In the genomic region with DNA sequence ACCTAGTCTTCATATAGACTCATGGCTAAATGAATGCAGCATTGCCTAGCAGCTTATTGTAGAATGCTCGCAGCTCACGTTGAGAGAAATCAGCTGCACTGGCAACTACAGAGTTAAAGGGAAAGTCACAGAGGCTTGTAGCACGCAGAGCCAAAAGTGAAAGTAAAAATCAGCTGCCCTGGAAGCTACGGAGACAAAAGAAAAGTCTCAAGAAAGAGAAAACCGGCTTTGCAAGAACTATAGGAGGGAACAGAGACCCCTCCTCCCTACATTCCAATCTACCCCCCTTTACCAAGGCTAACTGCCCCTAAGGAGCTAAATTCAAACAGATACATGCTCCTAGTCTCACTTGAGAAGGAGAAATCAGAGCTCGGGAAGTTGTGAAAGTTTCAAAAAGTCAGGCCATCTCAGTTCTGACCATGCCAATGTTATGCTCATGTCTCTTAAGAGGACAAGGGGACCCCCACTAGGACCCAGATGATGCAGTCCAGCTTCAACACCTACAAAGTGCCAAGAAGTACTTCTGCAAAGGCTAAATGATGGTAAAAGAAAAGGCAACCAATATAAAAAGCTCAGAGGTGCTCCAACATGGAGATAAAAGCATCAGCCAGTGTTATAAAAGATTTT, we compare ENCODE assay signal across 8 cellular contexts.
DNase-seq lines count a peak whose midpoint lies in the region; ATAC-seq, FAIRE-seq and TF ChIP-seq lines count a peak whose summit lies in the region.

No MANE protein-coding gene starts in this region.

- H3K27ac ChIP-seq in CD4-positive, alpha-beta memory T cell (ENCODE audit: low read depth, low read length), result peak overlapping the region; percentile 63
- H3K27ac ChIP-seq in HepG2 (ENCODE audit: extremely low read length, insufficient read depth, low read length), result no peak overlapping the region

- intact Hi-C loops in CD4-positive, alpha-beta memory T cell (cut with micrococcal nuclease), result loop anchor here (1.0 kb wide), 1 partner anchor 32 kb away; no protein-coding TSS in a partner anchor
- intact Hi-C loops in activated CD8-positive, alpha-beta T cell treated with anti-CD3 and anti-CD28 coated beads for 36 hours (cut with micrococcal nuclease), result no loop called here
- intact Hi-C loops in HepG2 (cut with micrococcal nuclease; ENCODE audit: unreplicated experiment), result no loop called here

- TF ChIP-seq EP300 in HepG2 (IDR thresholded peaks at IDR 0.05; ENCODE audit: low read depth in 2 of 2, low read length in 2 of 2), result no peak
- TF ChIP-seq EP300 in HepG2 (CRISPR knock-in tag; IDR thresholded peaks at IDR 0.05; ENCODE audit: borderline replicate concordance), result no peak

- TF ChIP-seq POLR2A in HepG2 (IDR thresholded peaks at IDR 0.05; ENCODE audit: insufficient read depth in 1 of 2, low read depth in 2 of 2, low read length in 2 of 2), result no peak

- DNase-seq in CD4-positive, alpha-beta memory T cell, result no peak
- peak; percentile 15 for DNase-seq in HCEC 1CT
- peak; percentile 19 for DNase-seq in activated CD8-positive, alpha-beta T cell treated with anti-CD3 and anti-CD28 coated beads for 36 hours
- no peak for DNase-seq in HepG2 (ENCODE audit: low spot score)
- no peak for DNase-seq in GF-D8 (lab: John Stamatoyannopoulos, UW)
- no peak for DNase-seq in hepatic stellate cell (ENCODE audit: low spot score)

- no peak for TF ChIP-seq RAD21 in HepG2 (CRISPR knock-in tag; IDR thresholded peaks at IDR 0.05)

- no peaks in the 10 kb centered on the region for H3K9me3 Mint-ChIP-seq in CD4-positive, alpha-beta memory T cell
- H3K9me3 Mint-ChIP-seq in activated CD8-positive, alpha-beta T cell treated with anti-CD3 and anti-CD28 coated beads for 36 hours, result peaks cover 1% of the 10 kb centered on the region

- WGBS in HepG2 (ENCODE audit: low lambda C conversion rate), result 0% methylated on average over 6 of the region's 6 CpGs

- peaks cover 0 to 26% (median 9%) of the 10 kb centered on the region in 4 donors for H3K4me1 Mint-ChIP-seq in CD4-positive, alpha-beta memory T cell
- H3K4me1 Mint-ChIP-seq in activated CD8-positive, alpha-beta T cell treated with anti-CD3 and anti-CD28 coated beads for 36 hours (ENCODE audit: low read depth), result peaks cover 19% of the 10 kb centered on the region

- no peak for TF ChIP-seq CTCF in activated CD8-positive, alpha-beta T cell treated with anti-CD3 and anti-CD28 coated beads for 36 hours (IDR thresholded peaks at IDR 0.05)
- TF ChIP-seq CTCF in HepG2 (CRISPR knock-in tag; IDR thresholded peaks at IDR 0.05), result no peak

- no TSS peak for BruUV-seq in HepG2 (replicated peaks; lab: Mats Ljungman, UMichigan)

- H3K79me2 ChIP-seq in HepG2 (ENCODE audit: insufficient read depth, low read length), result no peaks in the 10 kb centered on the region

- peak; percentile 65 for ATAC-seq in activated CD8-positive, alpha-beta T cell treated with anti-CD3 and anti-CD28 coated beads for 36 hours
- peak; percentile 63 for ATAC-seq in HepG2
- no peak for ATAC-seq in GM18870 (IDR thresholded peaks at IDR 0.05; ENCODE audit: unreplicated experiment)
- ATAC-seq in GM19328 (IDR thresholded peaks at IDR 0.05; ENCODE audit: unreplicated experiment), result no peak

- peak overlapping the region; percentile 60 to 68 for H3K4me3 ChIP-seq in CD4-positive, alpha-beta memory T cell (ENCODE audit: low read length in 2 of 2)
- peak overlapping the region; percentile 52 to 60 (median 58); a peak in 5 of 6 replicates for H3K4me3 ChIP-seq in HepG2 (replicated peaks in 1 of 3; ENCODE audit: insufficient read depth in 1 of 3, low read depth in 2 of 3, low read length in 3 of 3)

- peak overlapping the region; percentile 66 for H3K4me2 ChIP-seq in HepG2 (ENCODE audit: low read depth, low read length)

- H3K9me3 ChIP-seq in CD4-positive, alpha-beta memory T cell (ENCODE audit: control insufficient read depth in 1 of 2, low read length in 2 of 2), result no peaks in the 10 kb centered on the region
- no peaks in the 10 kb centered on the region for H3K9me3 ChIP-seq in HepG2 (ENCODE audit: low read length)

- POLR2A ChIA-PET in CD4-positive, alpha-beta memory T cell (lab: Charles Lee; ENCODE audit: partially characterized antibody), result interaction anchor here (1.7 kb wide), 1 partner anchor 31 kb away, joined by 15 read pairs; no protein-coding TSS in a partner anchor
- POLR2A ChIA-PET in activated CD8-positive, alpha-beta T cell treated with anti-CD3 and anti-CD28 coated beads for 36 hours (lab: Charles Lee), result no interaction called here
- POLR2A ChIA-PET in HepG2 (lab: Yijun Ruan, JAX), result no interaction called here

- no peaks in the 10 kb centered on the region for H4K20me1 ChIP-seq in HepG2 (ENCODE audit: insufficient read depth, low read length)

- in situ Hi-C loops in HepG2 (cut with HindIII; ENCODE audit: extremely low pct_ligation_motif_present, low pct_unique_long_range_greater_than_20kb), result no loop called here

- no peaks in the 10 kb centered on the region for H3K36me3 ChIP-seq in CD4-positive, alpha-beta memory T cell (ENCODE audit: insufficient read depth, low read length)
- no peaks in the 10 kb centered on the region for H3K36me3 ChIP-seq in HepG2 (replicated peaks in 1 of 2; ENCODE audit: control insufficient read depth in 1 of 2, insufficient read depth in 2 of 2, low read length in 2 of 2)

- no peaks in the 10 kb centered on the region for H3K27me3 Mint-ChIP-seq in CD4-positive, alpha-beta memory T cell
- H3K27me3 Mint-ChIP-seq in activated CD8-positive, alpha-beta T cell treated with anti-CD3 and anti-CD28 coated beads for 36 hours, result no peaks in the 10 kb centered on the region

- H2AFZ ChIP-seq in HepG2 (ENCODE audit: low read length), result peak overlapping the region; percentile 92

- H3K27ac Mint-ChIP-seq in CD4-positive, alpha-beta memory T cell, result peak overlapping the region in 2 of 7 donors; percentile 94 to 95
- peak overlapping the region; percentile 90 for H3K27ac Mint-ChIP-seq in activated CD8-positive, alpha-beta T cell treated with anti-CD3 and anti-CD28 coated beads for 36 hours

- CTCF ChIA-PET in CD4-positive, alpha-beta memory T cell (lab: Charles Lee; ENCODE audit: partially characterized antibody), result interaction anchor here (1.1 kb wide), 1 partner anchor 31 kb away, joined by 3 read pairs; no protein-coding TSS in a partner anchor
- CTCF ChIA-PET in activated CD8-positive, alpha-beta T cell treated with anti-CD3 and anti-CD28 coated beads for 36 hours (lab: Charles Lee), result interaction anchor here (0.7 kb wide), 1 partner anchor 1674 kb away, joined by 3 read pairs; no protein-coding TSS in a partner anchor
- CTCF ChIA-PET in HepG2 (lab: Yijun Ruan, JAX; ENCODE audit: low intra/inter-chr PET ratio, low total read pairs), result no interaction called here

- H3K9ac ChIP-seq in HepG2 (ENCODE audit: insufficient read depth, low read depth, low read length), result peak overlapping the region; percentile 56

- peaks cover 0 to 7% of the 10 kb centered on the region in 2 donors for H3K36me3 Mint-ChIP-seq in CD4-positive, alpha-beta memory T cell
- H3K36me3 Mint-ChIP-seq in activated CD8-positive, alpha-beta T cell treated with anti-CD3 and anti-CD28 coated beads for 36 hours (ENCODE audit: low read depth), result no peaks in the 10 kb centered on the region

- H3K4me3 Mint-ChIP-seq in CD4-positive, alpha-beta memory T cell, result peak overlapping the region in 2 of 8 donors; percentile 90 to 91
- peak overlapping the region; percentile 79 for H3K4me3 Mint-ChIP-seq in activated CD8-positive, alpha-beta T cell treated with anti-CD3 and anti-CD28 coated beads for 36 hours

- H3K27me3 ChIP-seq in CD4-positive, alpha-beta memory T cell (ENCODE audit: insufficient read depth, low read length), result no peaks in the 10 kb centered on the region
- H3K27me3 ChIP-seq in HepG2 (ENCODE audit: control insufficient read depth in 1 of 2, insufficient read depth in 2 of 2, low read length in 2 of 2), result no peaks in the 10 kb centered on the region

- FAIRE-seq in HepG2 (lab: Jason Lieb, UNC), result no peak

- H3K4me1 ChIP-seq in CD4-positive, alpha-beta memory T cell (ENCODE audit: insufficient read depth, low read length), result peaks cover 27% of the 10 kb centered on the region
- H3K4me1 ChIP-seq in HepG2 (ENCODE audit: insufficient read depth, low read length), result no peaks in the 10 kb centered on the region

TF ChIP-seq in HepG2, 621 proteins besides CTCF, POLR2A, EP300 and RAD21:
- TF ChIP-seq IRF2 (CRISPR knock-in tag; IDR thresholded peaks at IDR 0.05) (peak; percentile 37; the same call in 1 of the 2 replicates), FOSL1 (CRISPR knock-in tag; IDR thresholded peaks at IDR 0.05; ENCODE audit: borderline replicate concordance) (no peak), ZNF652 (CRISPR knock-in tag; IDR thresholded peaks at IDR 0.05; ENCODE audit: borderline replicate concordance, low read depth) (peak; percentile 92)

Comparison
In these comparisons a context has a peak if more than half of its experiments do, and no peak if none do; other contexts are left out.
1. DNase-seq: peak in HCEC 1CT (single experiment) and activated CD8-positive, alpha-beta T cell treated with anti-CD3 and anti-CD28 coated beads for 36 hours (single experiment); none in CD4-positive, alpha-beta memory T cell (0 of 5), HepG2 (single experiment), GF-D8 (single experiment) and hepatic stellate cell (single experiment).
2. ATAC-seq: peak in activated CD8-positive, alpha-beta T cell treated with anti-CD3 and anti-CD28 coated beads for 36 hours (single experiment) and HepG2 (single experiment); none in GM18870 (single experiment) and GM19328 (single experiment).